Comparison of ENCODE assay signal across 8 cellular contexts in genomic region chr7:149624419-149625338, GRCh38.
DNase-seq lines count a peak whose midpoint lies in the region; ATAC-seq and TF ChIP-seq lines count a peak whose summit lies in the region.

No MANE protein-coding gene starts in this region.

- TF ChIP-seq CTCF in uterus (IDR thresholded peaks at IDR 0.05), result peak; percentile 91 to 99 (median 92)

- DNase-seq in NCI-H146 treated with DMSO at 0.1 percent for 48 hours (lab: John Stamatoyannopoulos, UW; ENCODE audit: unreplicated experiment) (peak; percentile 78), T-helper 1 cell (peak; percentile 81 to 94 (median 87)), amygdala (lab: John Stamatoyannopoulos, UW) (peak; percentile 5 to 93 (median 79)), right cardiac atrium (peak; percentile 96 to 98 (median 98)), pulmonary artery endothelial cell (ENCODE audit: low read depth, low spot score) (peak; percentile 65), uterus (peak; percentile 87 to 88)

- TF ChIP-seq POLR2A in GM15510 (IDR thresholded peaks at IDR 0.05; ENCODE audit: borderline replicate concordance, extremely low read depth, insufficient read length), result peak; percentile 96
- TF ChIP-seq POLR2A in uterus (IDR thresholded peaks at IDR 0.05), result peak in 1 of 2 donors; percentile 73

- no peaks in the 10 kb centered on the region for H3K27me3 ChIP-seq in right cardiac atrium (ENCODE audit: control insufficient read depth, insufficient read depth)
- H3K27me3 ChIP-seq in uterus, result no peaks in the 10 kb centered on the region

- ATAC-seq in HG02884 (IDR thresholded peaks at IDR 0.05; ENCODE audit: unreplicated experiment), result peak; percentile 87
- ATAC-seq in right cardiac atrium, result peak; percentile 97

- intact Hi-C loops in right cardiac atrium (cut with DNase I), result no loop called here
- intact Hi-C loops in uterus (cut with DNase I; ENCODE audit: low total_unique reads), result no loop called here

- H3K4me3 ChIP-seq in right cardiac atrium (ENCODE audit: low read length) (peak overlapping the region; percentile 76), uterus (peak overlapping the region; percentile 42 to 78)

- H3K27ac ChIP-seq in right cardiac atrium (ENCODE audit: low read length) (peak overlapping the region; percentile 87), uterus (peak overlapping the region; percentile 84 to 87)

- H3K36me3 ChIP-seq in uterus, result no peaks in the 10 kb centered on the region

- WGBS in right cardiac atrium, result 1% methylated on average over 97 of the region's 97 CpGs

- H3K9me3 ChIP-seq in right cardiac atrium (ENCODE audit: control insufficient read depth, low read length) (no peaks in the 10 kb centered on the region), uterus (no peaks in the 10 kb centered on the region)

- H3K4me1 ChIP-seq in right cardiac atrium (ENCODE audit: control insufficient read depth, insufficient read depth, low read length), result peaks cover 7% of the 10 kb centered on the region
- H3K4me1 ChIP-seq in uterus, result peaks cover 10% of the 10 kb centered on the region in 2 donors

Comparison
In these comparisons a context has a peak if more than half of its experiments do, and no peak if none do; other contexts are left out.
1. Peak in every context shown above with its lines: DNase-seq, ATAC-seq, H3K4me3 ChIP-seq and H3K27ac ChIP-seq.